14 cellular contexts compared by ENCODE assay signal in genomic region chr19:40776364-40776763, GRCh38. TPM values are rescaled to one million over a fixed set of nuclear protein-coding genes. Genes with fewer than 3 reads are reported as not detected.
DNase-seq lines count a peak whose midpoint lies in the region; ATAC-seq and TF ChIP-seq lines count a peak whose summit lies in the region.
"Had no signal": no experiment of that assay in that cellular context is flagged by ENCODE, and none has a peak within 500 bp of the region (broad histone marks: within the 10 kb centered on the region; RNA-seq: fewer than 3 reads in every experiment).

No MANE protein-coding gene starts in this region.

- DNase-seq in RWPE1 (ENCODE audit: low spot score): no peak
- DNase-seq in fibroblast of lung (ENCODE audit: low read depth in 2 of 2): no peak
- DNase-seq in stimulated activated naive CD4-positive, alpha-beta T cell treated with Interleukin-2 at 50 U/mL for 16 hours (lab: John Stamatoyannopoulos, UW): no peak
- no peak for DNase-seq in stimulated activated CD4-positive, alpha-beta T cell treated with anti-CD3 and anti-CD28 coated beads, Interleukin-12 subunit alpha, Interleukin-12 subunit beta, amount 100 ng/mL, for 4 hours
- DNase-seq in sciatic nerve (ENCODE audit: low spot score): no peak
- DNase-seq: activated CD4-positive, alpha-beta T cell treated with anti-CD3 and anti-CD28 coated beads for 48 hours; foreskin fibroblast; left colon; NCI-H1092; NCI-H748 treated with DMSO at 0.1 percent for 48 hours had no signal

- H3K36me3 ChIP-seq in DOHH2 (ENCODE audit: control insufficient read depth, low read length): peaks cover 6% of the 10 kb centered on the region; the same call in 1 of the 2 replicates
- H3K36me3 ChIP-seq in fibroblast of lung (ENCODE audit: control insufficient read depth, insufficient read depth, low read length): peaks cover 1% of the 10 kb centered on the region
- H3K36me3 ChIP-seq: ovary had no signal

- H3K27me3 ChIP-seq in DOHH2 (ENCODE audit: control insufficient read depth, low read length) (no peaks in the 10 kb centered on the region), fibroblast of lung (ENCODE audit: control insufficient read depth, insufficient read depth, low read length) (no peaks in the 10 kb centered on the region)
- H3K27me3 ChIP-seq: ovary had no signal

- peak overlapping the region; percentile 92 for H3K27ac Mint-ChIP-seq in stimulated activated memory B cell treated with anti-CD40 and anti-IgM and Interleukin-4, amounts not matched to agents 10 μg/mL and 1 μg/mL and 100 μg/mL, for 72 hours

- H3K27me3 Mint-ChIP-seq in stimulated activated memory B cell treated with anti-CD40 and anti-IgM and Interleukin-4, amounts not matched to agents 10 μg/mL and 1 μg/mL and 100 μg/mL, for 72 hours: no peaks in the 10 kb centered on the region
- H3K27me3 Mint-ChIP-seq: stimulated activated naive CD8-positive, alpha-beta T cell treated with anti-CD3 and anti-CD28 coated beads, Interleukin-15, Interleukin-2, amounts not matched to agents 100 ng/mL and 50 ng/mL, for 24 hours had no signal

- peaks cover 3% of the 10 kb centered on the region for H3K9me3 Mint-ChIP-seq in stimulated activated memory B cell treated with anti-CD40 and anti-IgM and Interleukin-4, amounts not matched to agents 10 μg/mL and 1 μg/mL and 100 μg/mL, for 72 hours
- H3K9me3 Mint-ChIP-seq: stimulated activated naive CD8-positive, alpha-beta T cell treated with anti-CD3 and anti-CD28 coated beads, Interleukin-15, Interleukin-2, amounts not matched to agents 100 ng/mL and 50 ng/mL, for 24 hours had no signal

- H3K4me3 Mint-ChIP-seq in stimulated activated memory B cell treated with anti-CD40 and anti-IgM and Interleukin-4, amounts not matched to agents 10 μg/mL and 1 μg/mL and 100 μg/mL, for 72 hours: no peak overlapping the region

- TF ChIP-seq CTCF in DOHH2 (IDR thresholded peaks at IDR 0.05; ENCODE audit: low read depth, low read length, poor library complexity, severe bottlenecking) (no peak), RWPE1 (conservative IDR thresholded peaks at IDR 0.05; ENCODE audit: low read depth) (no peak), fibroblast of lung (conservative IDR thresholded peaks at IDR 0.05 in 1 of 2, IDR thresholded peaks at IDR 0.05 in 1 of 2; ENCODE audit: low read depth in 1 of 2, low read length in 2 of 2) (no peak)

- H3F3A ChIP-seq in DOHH2 (ENCODE audit: control insufficient read depth, insufficient read depth): peaks cover 18% of the 10 kb centered on the region

- POLR2A ChIA-PET in RWPE1 (lab: Yijun Ruan, JAX; ENCODE audit: low non-redundant PET): no interaction called here

- H3K4me1 Mint-ChIP-seq in stimulated activated memory B cell treated with anti-CD40 and anti-IgM and Interleukin-4, amounts not matched to agents 10 μg/mL and 1 μg/mL and 100 μg/mL, for 72 hours: peaks cover 51% of the 10 kb centered on the region

- H4K20me1 ChIP-seq in DOHH2 (ENCODE audit: control insufficient read depth, insufficient read depth, low read depth, low read length) (no peaks in the 10 kb centered on the region), fibroblast of lung (ENCODE audit: control insufficient read depth, extremely low read depth, insufficient read depth, low read length) (no peaks in the 10 kb centered on the region)

- H3K79me2 ChIP-seq in DOHH2 (ENCODE audit: control insufficient read depth, low read length) (peaks cover 12% of the 10 kb centered on the region), fibroblast of lung (ENCODE audit: control insufficient read depth, insufficient read depth, low read length) (no peaks in the 10 kb centered on the region)

- H3K4me3 ChIP-seq in DOHH2 (ENCODE audit: low read length): peak overlapping the region; percentile 89
- H3K4me3 ChIP-seq in fibroblast of lung (replicated peaks in 1 of 4; ENCODE audit: control extremely low read depth in 1 of 4, insufficient read depth in 1 of 4, low read depth in 3 of 4, low read length in 4 of 4): no peak overlapping the region

- intact Hi-C loops in sciatic nerve (cut with DNase I): no loop called here

- H3K27ac ChIP-seq in DOHH2 (ENCODE audit: low read depth, low read length): peak overlapping the region; percentile 99
- peak overlapping the region; percentile 97 for H3K27ac ChIP-seq in RWPE1
- no peak overlapping the region for H3K27ac ChIP-seq in fibroblast of lung (ENCODE audit: insufficient read depth, low read length)

- H3K4me2 ChIP-seq in DOHH2 (ENCODE audit: low read length) (peak overlapping the region; percentile 99), fibroblast of lung (ENCODE audit: extremely low read depth, insufficient read depth, low read length) (peak overlapping the region; percentile 99)

- peaks cover 25% of the 10 kb centered on the region for H3K36me3 Mint-ChIP-seq in stimulated activated memory B cell treated with anti-CD40 and anti-IgM and Interleukin-4, amounts not matched to agents 10 μg/mL and 1 μg/mL and 100 μg/mL, for 72 hours

- no peaks in the 10 kb centered on the region for H3K9me2 ChIP-seq in DOHH2 (replicated peaks; ENCODE audit: control insufficient read depth, low read length)

- no peak overlapping the region for H3K9ac ChIP-seq in fibroblast of lung (ENCODE audit: insufficient read depth, low read length)

- H3K4me1 ChIP-seq in DOHH2 (ENCODE audit: control insufficient read depth, low read length): peaks cover 51% of the 10 kb centered on the region
- H3K4me1 ChIP-seq in fibroblast of lung (ENCODE audit: control insufficient read depth, extremely low read depth, insufficient read depth, low read length): peaks cover 11% of the 10 kb centered on the region

- ATAC-seq in stimulated activated memory B cell treated with anti-CD40 and anti-IgM and Interleukin-4, amounts not matched to agents 10 μg/mL and 1 μg/mL and 100 μg/mL, for 72 hours: no peak
- ATAC-seq in sciatic nerve: no peak

- H3K9me3 ChIP-seq in DOHH2 (ENCODE audit: control insufficient read depth, insufficient read depth, low read length): no peaks in the 10 kb centered on the region
- no peaks in the 10 kb centered on the region for H3K9me3 ChIP-seq in fibroblast of lung (ENCODE audit: control insufficient read depth, insufficient read depth, low read depth, low read length)
- H3K9me3 ChIP-seq: ovary had no signal

- H2AFZ ChIP-seq in fibroblast of lung (ENCODE audit: low read length): no peak overlapping the region

- CTCF ChIA-PET in RWPE1 (lab: Yijun Ruan, JAX): no interaction called here

RNA-seq across cellular contexts. Expression of gene MIA, which starts 1.0 kb away (rescaled TPM):
- total RNA-seq in fibroblast of lung (0.26 TPM in 1 of 2 replicates, not detected in the other), sciatic nerve (173 TPM)
- polyA plus RNA-seq in fibroblast of lung: 0.99 TPM in 1 of 2 replicates, not detected in the other
- 2.0 TPM in 1 of 2 replicates, not detected in the other for polyA plus RNA-seq in fibroblast of lung (2012)
- polyA minus RNA-seq in fibroblast of lung (ENCODE audit: low replicate concordance): 2.2 TPM in 1 of 2 replicates, not detected in the other

RNA-seq across cellular contexts. Expression of gene RAB4B, which starts 1.7 kb away (rescaled TPM):
- total RNA-seq in fibroblast of lung: 4.4 and 10.6 TPM in 2 replicates
- polyA plus RNA-seq in fibroblast of lung: 11.8 and 12.8 TPM in 2 replicates
- polyA plus RNA-seq in fibroblast of lung (2012): 24.0 and 26.1 TPM in 2 replicates
- 20.2 and 33.3 TPM in 2 replicates for polyA minus RNA-seq in fibroblast of lung (ENCODE audit: low replicate concordance)
- 29.5 TPM for total RNA-seq in sciatic nerve

RNA-seq across cellular contexts. Expression of gene EGLN2, which starts 22.6 kb away (rescaled TPM):
- 83.2 and 106 TPM in 2 replicates for total RNA-seq in fibroblast of lung
- polyA plus RNA-seq in fibroblast of lung: 27.3 and 33.9 TPM in 2 replicates
- polyA plus RNA-seq in fibroblast of lung (2012): 64.9 and 89.0 TPM in 2 replicates
- polyA minus RNA-seq in fibroblast of lung (ENCODE audit: low replicate concordance): 111 and 230 TPM in 2 replicates
- 109 TPM for total RNA-seq in sciatic nerve

RNA-seq across cellular contexts. Expression of gene SNRPA, which starts 25.4 kb away (rescaled TPM):
- total RNA-seq in fibroblast of lung (22.1 and 41.9 TPM in 2 replicates), sciatic nerve (58.3 TPM)
- 74.4 and 134 TPM in 2 replicates for polyA plus RNA-seq in fibroblast of lung
- 54.5 and 108 TPM in 2 replicates for polyA plus RNA-seq in fibroblast of lung (2012)
- polyA minus RNA-seq in fibroblast of lung (ENCODE audit: low replicate concordance): 179 and 323 TPM in 2 replicates

RNA-seq across cellular contexts. Expression of gene ACTMAP, which starts 26.1 kb away (rescaled TPM):
- total RNA-seq in fibroblast of lung (0.51 and 1.8 TPM in 2 replicates), sciatic nerve (6.1 TPM)
- 2.2 and 2.5 TPM in 2 replicates for polyA plus RNA-seq in fibroblast of lung
- 4.7 and 5.7 TPM in 2 replicates for polyA plus RNA-seq in fibroblast of lung (2012)
- polyA minus RNA-seq in fibroblast of lung (ENCODE audit: low replicate concordance): 11.6 and 15.6 TPM in 2 replicates

Comparison
In these comparisons a context has a peak if more than half of its experiments do, and no peak if none do; other contexts are left out.
1. RNA of gene MIA, which starts 1.0 kb away (total RNA-seq): 173 TPM in sciatic nerve (single experiment); 0.26 TPM in fibroblast of lung; every median in the first group is over 100 times any median in the second.